Comparison of ENCODE assay signal across 20 cellular contexts in genomic region chr5:171675511-171675910, GRCh38.
"Had no signal": no experiment of that assay in that cellular context is flagged by ENCODE, and none has a peak within 500 bp of the region (broad histone marks: within the 10 kb centered on the region; RNA-seq: fewer than 3 reads in every experiment).

No MANE protein-coding gene starts in this region.

- DNase-seq: IMR-90, Karpas-422, KG1, MG63, NCI-H1092, NCI-H1105 treated with DMSO at 0.1 percent for 48 hours, NCI-H1417 treated with DMSO at 0.1 percent for 48 hours, NCI-H146, NCI-H1694 treated with DMSO at 0.1 percent for 48 hours, NCI-H1930, NCI-H2081, NCI-H2107, NCI-H2227 treated with DMSO at 0.1 percent for 48 hours, NCI-H524, NCI-H69, NCI-H774, Right ventricle myocardium superior had no signal

- ATAC-seq: HepG2 had no signal

- H3K4me3 ChIP-seq: MG63, SJSA1, SK-N-MC had no signal
